In genomic region chr3:66574091-66574490, GRCh38 we compare ENCODE assay signal across 1 cellular context.
TF ChIP-seq lines count a peak whose summit lies in the region.

No MANE protein-coding gene starts in this region.

TF ChIP-seq in H1, 55 proteins besides CTCF, POLR2A, EP300 and RAD21 (continued from another document):
- TF ChIP-seq, protein P1, sequence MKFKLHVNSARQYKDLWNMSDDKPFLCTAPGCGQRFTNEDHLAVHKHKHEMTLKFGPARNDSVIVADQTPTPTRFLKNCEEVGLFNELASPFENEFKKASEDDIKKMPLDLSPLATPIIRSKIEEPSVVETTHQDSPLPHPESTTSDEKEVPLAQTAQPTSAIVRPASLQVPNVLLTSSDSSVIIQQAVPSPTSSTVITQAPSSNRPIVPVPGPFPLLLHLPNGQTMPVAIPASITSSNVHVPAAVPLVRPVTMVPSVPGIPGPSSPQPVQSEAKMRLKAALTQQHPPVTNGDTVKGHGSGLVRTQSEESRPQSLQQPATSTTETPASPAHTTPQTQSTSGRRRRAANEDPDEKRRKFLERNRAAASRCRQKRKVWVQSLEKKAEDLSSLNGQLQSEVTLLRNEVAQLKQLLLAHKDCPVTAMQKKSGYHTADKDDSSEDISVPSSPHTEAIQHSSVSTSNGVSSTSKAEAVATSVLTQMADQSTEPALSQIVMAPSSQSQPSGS (IDR thresholded peaks at IDR 0.05; ENCODE audit: low read length) = no peak
- no peak for TF ChIP-seq POLR2AphosphoS5 (IDR thresholded peaks at IDR 0.05; ENCODE audit: low read depth, low read length)
- TF ChIP-seq, protein P2, sequence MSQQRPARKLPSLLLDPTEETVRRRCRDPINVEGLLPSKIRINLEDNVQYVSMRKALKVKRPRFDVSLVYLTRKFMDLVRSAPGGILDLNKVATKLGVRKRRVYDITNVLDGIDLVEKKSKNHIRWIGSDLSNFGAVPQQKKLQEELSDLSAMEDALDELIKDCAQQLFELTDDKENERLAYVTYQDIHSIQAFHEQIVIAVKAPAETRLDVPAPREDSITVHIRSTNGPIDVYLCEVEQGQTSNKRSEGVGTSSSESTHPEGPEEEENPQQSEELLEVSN (IDR thresholded peaks at IDR 0.05) = no peak
- TF ChIP-seq SIN3A (conservative IDR thresholded peaks at IDR 0.05 in 1 of 2, IDR thresholded peaks at IDR 0.05 in 1 of 2; ENCODE audit: low read depth in 1 of 2, low read length in 2 of 2) = no peak
- TF ChIP-seq RBBP5 (IDR thresholded peaks at IDR 0.05; ENCODE audit: borderline replicate concordance, low read depth, low read length) = no peak
- no peak for TF ChIP-seq RFX5 (IDR thresholded peaks at IDR 0.05; ENCODE audit: borderline replicate concordance, low read depth, low read length)
- TF ChIP-seq CBX8 (IDR thresholded peaks at IDR 0.05; ENCODE audit: borderline replicate concordance, low read depth, low read length) = no peak
- no peak for TF ChIP-seq KDM4A (IDR thresholded peaks at IDR 0.05; ENCODE audit: low read depth, low read length, severe bottlenecking)
